Comparison of ENCODE assay signal across 29 cellular contexts in genomic region chr2:129945557-129945956, GRCh38.
A peak's percentile ranks its signal among the peaks of the same experiment; 100 is the strongest.
DNase-seq lines count a peak whose midpoint lies in the region; TF ChIP-seq lines count a peak whose summit lies in the region.
"Had no signal": no experiment of that assay in that cellular context is flagged by ENCODE, and none has a peak within 500 bp of the region (broad histone marks: within the 10 kb centered on the region; RNA-seq: fewer than 3 reads in every experiment).

No MANE protein-coding gene starts in this region.

- peaks cover 54% of the 10 kb centered on the region for H3K4me1 ChIP-seq in BLaER1
- H3K4me1 ChIP-seq in BLaER1 treated with 17β-estradiol and CSF1 and Interleukin-3, amounts not matched to agents 10 nM and 100 nM: peaks cover 7 to 49% (median 31%) of the 10 kb centered on the region in 10 experiments; a peak in 19 of 20 replicates
- H3K4me1 ChIP-seq: A549, BE2C, Caco-2 had no signal

- H3K27me3 ChIP-seq in BLaER1: no peaks in the 10 kb centered on the region
- H3K27me3 ChIP-seq in BLaER1 treated with 17β-estradiol and CSF1 and Interleukin-3, amounts not matched to agents 10 nM and 100 nM: no peaks in the 10 kb centered on the region
- H3K27me3 ChIP-seq: BE2C had no signal

- DNase-seq in LNCaP clone FGC (ENCODE audit: low read depth): peak; percentile 33
- DNase-seq in central memory CD4-positive, alpha-beta T cell: no peak
- no peak for DNase-seq in stimulated activated CD8-positive, alpha-beta memory T cell treated with anti-CD3 and anti-CD28 coated beads, Interleukin-4, amount 100 ng/mL, for 48 hours
- no peak for DNase-seq in AG08395 (ENCODE audit: low spot score)
- DNase-seq: 8988T; ACHN; AML-193; BE2C; C1 segment of cervical spinal cord; Caco-2; Calu3; CD4-positive, alpha-beta memory T cell; CD4-positive, alpha-beta T cell; CD4-positive, CD25-positive, alpha-beta regulatory T cell; CD8-positive, alpha-beta memory T cell; CD8-positive, alpha-beta T cell; COR-L47; DMS 273 treated with DMSO at 0.1 percent for 48 hours; DMS153; DMS53; DMS79; DMS79 treated with DMSO at 0.1 percent for 48 hours; DND-41; EL had no signal

- H3K9me3 ChIP-seq in BLaER1: no peaks in the 10 kb centered on the region
- H3K9me3 ChIP-seq in BLaER1 treated with 17β-estradiol and CSF1 and Interleukin-3, amounts not matched to agents 10 nM and 100 nM (replicated peaks in 1 of 11): no peaks in the 10 kb centered on the region
- H3K9me3 ChIP-seq: A549, BE2C, Caco-2 had no signal

- H3K4me2 ChIP-seq in BLaER1: peak overlapping the region; percentile 25; the same call in 1 of the 2 replicates
- H3K4me2 ChIP-seq in BLaER1 treated with 17β-estradiol and CSF1 and Interleukin-3, amounts not matched to agents 10 nM and 100 nM: peak overlapping the region in 7 of 11 experiments; percentile 12 to 87 (median 71); a peak in 8 of 22 replicates
- H3K4me2 ChIP-seq: A549 had no signal

- no peak overlapping the region for H3K27ac ChIP-seq in BLaER1
- no peak overlapping the region for H3K27ac ChIP-seq in BLaER1 treated with 17β-estradiol and CSF1 and Interleukin-3, amounts not matched to agents 10 nM and 100 nM
- H3K27ac ChIP-seq: 22Rv1, A549, C4-2B had no signal

- H3K4me3 ChIP-seq in BLaER1 (no peak overlapping the region), LNCaP clone FGC (ENCODE audit: low read depth, low read length) (no peak overlapping the region)
- H3K4me3 ChIP-seq in BLaER1 treated with 17β-estradiol and CSF1 and Interleukin-3, amounts not matched to agents 10 nM and 100 nM: no peak overlapping the region
- H3K4me3 ChIP-seq: A549 had no signal

- H4K20me1 ChIP-seq in BLaER1: no peaks in the 10 kb centered on the region
- H4K20me1 ChIP-seq in BLaER1 treated with 17β-estradiol and CSF1 and Interleukin-3, amounts not matched to agents 10 nM and 100 nM: no peaks in the 10 kb centered on the region

- no peak for TF ChIP-seq CTCF in LNCaP clone FGC (IDR thresholded peaks at IDR 0.05; ENCODE audit: control insufficient read depth, extremely low read depth, insufficient read depth)

- H3K9ac ChIP-seq in BLaER1: no peak overlapping the region
- H3K9ac ChIP-seq in BLaER1 treated with 17β-estradiol and CSF1 and Interleukin-3, amounts not matched to agents 10 nM and 100 nM: no peak overlapping the region

- no peaks in the 10 kb centered on the region for H3K36me3 ChIP-seq in BLaER1
- H3K36me3 ChIP-seq in BLaER1 treated with 17β-estradiol and CSF1 and Interleukin-3, amounts not matched to agents 10 nM and 100 nM: no peaks in the 10 kb centered on the region
- H3K36me3 ChIP-seq: BE2C had no signal
